Comparison of ENCODE assay signal across 1 cellular context in genomic region chr10:3698312-3698711, GRCh38.
A peak's percentile ranks its signal among the peaks of the same experiment; 100 is the strongest.
TF ChIP-seq lines count a peak whose summit lies in the region.

No MANE protein-coding gene starts in this region.

TF ChIP-seq in SK-N-SH, 30 proteins besides CTCF, POLR2A, EP300 and RAD21 (continued from another document):
- TF ChIP-seq REST (IDR thresholded peaks at IDR 0.05; ENCODE audit: low read depth, low read length) = no peak
- TF ChIP-seq RXRA (IDR thresholded peaks at IDR 0.05; ENCODE audit: borderline replicate concordance, low read depth) = no peak
- no peak for TF ChIP-seq ZBTB33 (IDR thresholded peaks at IDR 0.05; ENCODE audit: borderline replicate concordance, low read depth)
- no peak for TF ChIP-seq SIN3A (IDR thresholded peaks at IDR 0.05; ENCODE audit: borderline replicate concordance, low read depth, low read length)
- no peak for TF ChIP-seq FOSL2 (IDR thresholded peaks at IDR 0.05; ENCODE audit: borderline replicate concordance, low read depth)
- TF ChIP-seq MXI1 (IDR thresholded peaks at IDR 0.05; ENCODE audit: low read depth, low read length) = peak; percentile 53; the same call in 1 of the 2 replicates
- peak; percentile 62 for TF ChIP-seq RCOR1 (IDR thresholded peaks at IDR 0.05; ENCODE audit: low read length)
- TF ChIP-seq GABPA (IDR thresholded peaks at IDR 0.05; ENCODE audit: low read depth) = no peak
- no peak for TF ChIP-seq MEF2A (IDR thresholded peaks at IDR 0.05; ENCODE audit: borderline replicate concordance, low read depth)
- TF ChIP-seq GATA2 (CRISPR knock-in tag; IDR thresholded peaks at IDR 0.05) = peak; percentile 51
- no peak for TF ChIP-seq RFX5 (IDR thresholded peaks at IDR 0.05; ENCODE audit: low read length)
- peak; percentile 52 for TF ChIP-seq CHD2 (IDR thresholded peaks at IDR 0.05; ENCODE audit: low read length, partially characterized antibody)
TF ChIP-seq in SK-N-SH: peak in this region for 4.
